Comparison of ENCODE assay signal across 30 cellular contexts in the genomic region with DNA sequence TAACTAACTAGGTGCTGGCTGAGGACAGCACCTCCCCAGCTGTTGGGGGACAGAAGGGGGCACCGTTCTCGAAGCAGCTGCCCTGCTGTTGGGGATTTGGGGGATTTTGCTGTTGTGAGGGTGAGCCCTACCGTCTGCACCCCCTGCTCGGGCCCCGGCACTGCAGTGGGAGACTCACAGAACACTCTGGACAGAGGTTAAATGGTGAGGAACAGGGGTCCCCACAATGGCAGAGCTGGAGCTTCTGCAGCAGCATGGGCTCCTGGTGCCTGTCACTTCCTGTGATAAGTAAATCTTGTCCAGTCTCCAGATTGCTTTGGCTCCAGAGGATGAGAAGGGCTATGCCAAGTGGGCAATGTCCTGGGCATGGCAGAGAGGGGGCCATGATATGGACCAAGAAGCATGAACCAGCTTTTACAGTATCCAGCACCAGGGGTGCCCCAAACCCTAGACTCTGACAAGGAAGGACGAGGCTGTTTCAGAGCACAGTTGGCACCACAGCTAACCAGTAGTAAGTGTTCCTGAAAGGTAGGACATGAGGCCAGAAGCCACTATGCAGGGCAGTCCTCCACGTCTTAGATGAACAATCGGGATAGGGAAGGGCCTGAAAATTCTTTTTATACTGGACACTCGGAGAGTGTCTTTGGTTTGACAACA.
DNase-seq lines count a peak whose midpoint lies in the region; ATAC-seq, FAIRE-seq and TF ChIP-seq lines count a peak whose summit lies in the region.
"Had no signal": no experiment of that assay in that cellular context is flagged by ENCODE, and none has a peak within 500 bp of the region (broad histone marks: within the 10 kb centered on the region; RNA-seq: fewer than 3 reads in every experiment).

No MANE protein-coding gene starts in this region.

- SMC1A ChIA-PET in GM12878 (lab: Charles Lee; ENCODE audit: uncharacterized antibody, unreplicated experiment), result no interaction called here

- no peaks in the 10 kb centered on the region for H3K36me3 Mint-ChIP-seq in activated CD8-positive, alpha-beta T cell treated with anti-CD3 and anti-CD28 coated beads, Interleukin-2, amount 10 ng/mL, durations not matched to agents 7 days and 5 days (ENCODE audit: low read depth)
- H3K36me3 Mint-ChIP-seq in activated CD8-positive, alpha-beta T cell treated with anti-CD3 and anti-CD28 coated beads for 36 hours (ENCODE audit: low read depth), result no peaks in the 10 kb centered on the region
- H3K36me3 Mint-ChIP-seq: activated naive CD8-positive, alpha-beta T cell treated with anti-CD3 and anti-CD28 coated beads for 36 hours; naive B cell had no signal

- no peaks in the 10 kb centered on the region for H3K9me2 ChIP-seq in OCI-LY7 (ENCODE audit: insufficient read depth, low read length)

- no peaks in the 10 kb centered on the region for H4K20me1 ChIP-seq in GM12878 (ENCODE audit: control insufficient read depth, insufficient read depth)
- H4K20me1 ChIP-seq in OCI-LY7 (ENCODE audit: insufficient read depth, low read length), result no peaks in the 10 kb centered on the region

- H3K9me3 ChIP-seq in GM12878 (replicated peaks; ENCODE audit: control insufficient read depth, insufficient read depth, low read length) (no peaks in the 10 kb centered on the region; the same call in 2 of the 3 replicates), vagina (no peaks in the 10 kb centered on the region), OCI-LY7 (ENCODE audit: low read length) (no peaks in the 10 kb centered on the region)
- H3K9me3 ChIP-seq: BE2C, HAP-1, tibial nerve had no signal

- H3K4me2 ChIP-seq in GM12878 (ENCODE audit: control insufficient read depth, insufficient read depth) (peak overlapping the region; percentile 28; the same call in 1 of the 2 replicates), OCI-LY7 (ENCODE audit: low read length) (no peak overlapping the region)

- CTCF ChIA-PET in activated CD8-positive, alpha-beta T cell treated with anti-CD3 and anti-CD28 coated beads, Interleukin-2, amount 10 ng/mL, durations not matched to agents 7 days and 5 days (lab: Charles Lee), result no interaction called here
- CTCF ChIA-PET in activated CD8-positive, alpha-beta T cell treated with anti-CD3 and anti-CD28 coated beads for 36 hours (lab: Charles Lee), result no interaction called here
- CTCF ChIA-PET in GM12878 (lab: Yijun Ruan, JAX), result no interaction called here
- CTCF ChIA-PET in GM10248 (lab: Yijun Ruan, JAX), result no interaction called here
- CTCF ChIA-PET in OCI-LY7 (lab: Charles Lee; ENCODE audit: unreplicated experiment), result no interaction called here

- WGBS in GM12878 (ENCODE audit: insufficient coverage, insufficient replicate concordance, low lambda C conversion rate, missing lambda C conversion rate), result 16% methylated on average over 9 of the region's 9 CpGs

- H3K4me1 Mint-ChIP-seq in activated CD8-positive, alpha-beta T cell treated with anti-CD3 and anti-CD28 coated beads, Interleukin-2, amount 10 ng/mL, durations not matched to agents 7 days and 5 days (ENCODE audit: low read depth), result no peaks in the 10 kb centered on the region
- H3K4me1 Mint-ChIP-seq in activated CD8-positive, alpha-beta T cell treated with anti-CD3 and anti-CD28 coated beads for 36 hours (ENCODE audit: low read depth), result no peaks in the 10 kb centered on the region
- H3K4me1 Mint-ChIP-seq: activated naive CD8-positive, alpha-beta T cell treated with anti-CD3 and anti-CD28 coated beads for 36 hours; activated T-helper 17 cell treated with anti-CD3 and anti-CD28 coated beads, Interleukin-2, amount 50 U/mL, for 72 hours; central memory CD8-positive, alpha-beta T cell; naive B cell had no signal

- no peak overlapping the region for H3K27ac Mint-ChIP-seq in activated CD8-positive, alpha-beta T cell treated with anti-CD3 and anti-CD28 coated beads, Interleukin-2, amount 10 ng/mL, durations not matched to agents 7 days and 5 days
- H3K27ac Mint-ChIP-seq in activated CD8-positive, alpha-beta T cell treated with anti-CD3 and anti-CD28 coated beads for 36 hours, result no peak overlapping the region
- H3K27ac Mint-ChIP-seq: activated naive CD8-positive, alpha-beta T cell treated with anti-CD3 and anti-CD28 coated beads for 36 hours; activated T-helper 17 cell treated with anti-CD3 and anti-CD28 coated beads, Interleukin-2, amount 50 U/mL, for 72 hours had no signal

- H3K79me2 ChIP-seq in GM12878 (ENCODE audit: control insufficient read depth, insufficient read depth, low read length) (peaks cover 2% of the 10 kb centered on the region; the same call in 1 of the 2 replicates), OCI-LY7 (ENCODE audit: insufficient read depth, low read depth, low read length) (no peaks in the 10 kb centered on the region)

- in situ Hi-C loops in GM12878 (cut with MboI), result no loop called here

- no peak overlapping the region for H3K9ac ChIP-seq in GM12878 (ENCODE audit: control insufficient read depth, insufficient read depth, low read length)

- peaks cover 3% of the 10 kb centered on the region for H3K27me3 Mint-ChIP-seq in activated CD8-positive, alpha-beta T cell treated with anti-CD3 and anti-CD28 coated beads, Interleukin-2, amount 10 ng/mL, durations not matched to agents 7 days and 5 days (ENCODE audit: low read depth)
- peaks cover 4% of the 10 kb centered on the region for H3K27me3 Mint-ChIP-seq in activated CD8-positive, alpha-beta T cell treated with anti-CD3 and anti-CD28 coated beads for 36 hours

- no peak for ATAC-seq in activated CD8-positive, alpha-beta T cell treated with anti-CD3 and anti-CD28 coated beads, Interleukin-2, amount 10 ng/mL, durations not matched to agents 7 days and 5 days
- ATAC-seq in activated CD8-positive, alpha-beta T cell treated with anti-CD3 and anti-CD28 coated beads for 36 hours, result no peak
- no peak for ATAC-seq in GM12878
- no peak for ATAC-seq in GM18505 (IDR thresholded peaks at IDR 0.05; ENCODE audit: unreplicated experiment)
- ATAC-seq: activated T-helper 17 cell treated with anti-CD3 and anti-CD28 coated beads, Interleukin-2, amount 50 U/mL, for 72 hours; left cardiac atrium; PC-3 had no signal

- no TSS peak for BruUV-seq in GM12878 (replicated peaks; lab: Mats Ljungman, UMichigan)
- BruUV-seq in OCI-LY7 (replicated peaks; lab: Mats Ljungman, UMichigan), result no TSS peak

- peaks cover 57% of the 10 kb centered on the region for H3K4me1 ChIP-seq in GM12878 (ENCODE audit: control insufficient read depth, insufficient read depth, low read length)
- H3K4me1 ChIP-seq in vagina, result no peaks in the 10 kb centered on the region
- H3K4me1 ChIP-seq in OCI-LY7 (ENCODE audit: insufficient read depth, low read length, poor library complexity, severe bottlenecking), result peaks cover 9% of the 10 kb centered on the region
- H3K4me1 ChIP-seq: BE2C, HAP-1, tibial nerve had no signal

- RAD21 ChIA-PET in GM12878 (lab: Charles Lee; ENCODE audit: unreplicated experiment), result no interaction called here

- intact Hi-C loops in activated CD8-positive, alpha-beta T cell treated with anti-CD3 and anti-CD28 coated beads for 36 hours (cut with micrococcal nuclease), result no loop called here
- intact Hi-C loops in GM12878 (cut with micrococcal nuclease; ENCODE audit: unreplicated experiment), result no loop called here
- intact Hi-C loops in vagina (cut with DNase I), result no loop called here
- intact Hi-C loops in OCI-LY7 (cut with micrococcal nuclease; ENCODE audit: unreplicated experiment), result no loop called here

- TF ChIP-seq RAD21 in GM12878 (IDR thresholded peaks at IDR 0.05; ENCODE audit: insufficient read depth, low read depth, low read length), result no peak

- H3K4me3 ChIP-seq in GM12878 (no peak overlapping the region), vagina (no peak overlapping the region), OCI-LY7 (ENCODE audit: low read depth, low read length, poor library complexity, severe bottlenecking) (no peak overlapping the region)
- H3K4me3 ChIP-seq: HAP-1, tibial nerve had no signal

- TF ChIP-seq EP300 in GM12878 (IDR thresholded peaks at IDR 0.05; ENCODE audit: borderline replicate concordance in 1 of 2, control insufficient read depth in 1 of 2, low read depth in 2 of 2, low read length in 2 of 2), result no peak

- H2AFZ ChIP-seq in GM12878 (ENCODE audit: control insufficient read depth, low read depth, low read length) (no peak overlapping the region), OCI-LY7 (ENCODE audit: low read length) (no peak overlapping the region)

- H3K9me3 Mint-ChIP-seq in activated CD8-positive, alpha-beta T cell treated with anti-CD3 and anti-CD28 coated beads, Interleukin-2, amount 10 ng/mL, durations not matched to agents 7 days and 5 days (ENCODE audit: insufficient read depth), result no peaks in the 10 kb centered on the region
- no peaks in the 10 kb centered on the region for H3K9me3 Mint-ChIP-seq in activated CD8-positive, alpha-beta T cell treated with anti-CD3 and anti-CD28 coated beads for 36 hours
- H3K9me3 Mint-ChIP-seq: activated naive CD8-positive, alpha-beta T cell treated with anti-CD3 and anti-CD28 coated beads for 36 hours; activated T-helper 17 cell treated with anti-CD3 and anti-CD28 coated beads, Interleukin-2, amount 50 U/mL, for 72 hours; central memory CD8-positive, alpha-beta T cell had no signal

- no peak overlapping the region for H3K4me3 Mint-ChIP-seq in activated CD8-positive, alpha-beta T cell treated with anti-CD3 and anti-CD28 coated beads, Interleukin-2, amount 10 ng/mL, durations not matched to agents 7 days and 5 days
- no peak overlapping the region for H3K4me3 Mint-ChIP-seq in activated CD8-positive, alpha-beta T cell treated with anti-CD3 and anti-CD28 coated beads for 36 hours
- H3K4me3 Mint-ChIP-seq: activated naive CD8-positive, alpha-beta T cell treated with anti-CD3 and anti-CD28 coated beads for 36 hours; activated T-helper 17 cell treated with anti-CD3 and anti-CD28 coated beads, Interleukin-2, amount 50 U/mL, for 72 hours; central memory CD8-positive, alpha-beta T cell; naive B cell had no signal

- POLR2A ChIA-PET in activated CD8-positive, alpha-beta T cell treated with anti-CD3 and anti-CD28 coated beads, Interleukin-2, amount 10 ng/mL, durations not matched to agents 7 days and 5 days (lab: Charles Lee), result no interaction called here
- POLR2A ChIA-PET in activated CD8-positive, alpha-beta T cell treated with anti-CD3 and anti-CD28 coated beads for 36 hours (lab: Charles Lee), result interaction anchor here (0.8 kb wide), 1 partner anchor 10 kb away, joined by 3 read pairs; no protein-coding TSS in a partner anchor
- POLR2A ChIA-PET in GM12878 (lab: Charles Lee), result no interaction called here
- POLR2A ChIA-PET in GM10248 (lab: Yijun Ruan, JAX), result no interaction called here
- POLR2A ChIA-PET in OCI-LY7 (lab: Charles Lee), result interaction anchor here (0.5 kb wide), 1 partner anchor 443 kb away, joined by 5 read pairs; no protein-coding TSS in a partner anchor

- no peak for FAIRE-seq in GM12878 (lab: Jason Lieb, UNC)
- FAIRE-seq: astrocyte, G401.6 had no signal

- TF ChIP-seq CTCF in activated CD8-positive, alpha-beta T cell treated with anti-CD3 and anti-CD28 coated beads for 36 hours (IDR thresholded peaks at IDR 0.05), result no peak
- no peak for TF ChIP-seq CTCF in GM12878 (IDR thresholded peaks at IDR 0.05 in 2 of 3, conservative IDR thresholded peaks at IDR 0.05 in 1 of 3; ENCODE audit: control insufficient read depth in 2 of 3, extremely low read depth in 1 of 3, insufficient read depth in 1 of 3, low read depth in 3 of 3, low read length in 3 of 3)
- TF ChIP-seq CTCF in vagina (IDR thresholded peaks at IDR 0.05), result no peak
- no peak for TF ChIP-seq CTCF in GM10248 (IDR thresholded peaks at IDR 0.05; ENCODE audit: control extremely low read depth, extremely low read depth, low read depth, missing control alignments)
- TF ChIP-seq CTCF in OCI-LY7 (conservative IDR thresholded peaks at IDR 0.05; ENCODE audit: low read length), result no peak

- H3K27ac ChIP-seq in GM12878 (ENCODE audit: control insufficient read depth, insufficient read depth) (peak overlapping the region; percentile 10; the same call in 1 of the 2 replicates), vagina (no peak overlapping the region), OCI-LY7 (ENCODE audit: low read depth, low read length, poor library complexity, severe bottlenecking) (no peak overlapping the region)
- H3K27ac ChIP-seq: epithelial cell of prostate, tibial nerve had no signal

- H3K27me3 ChIP-seq in GM12878 (replicated peaks in 1 of 2; ENCODE audit: control insufficient read depth in 2 of 2, insufficient read depth in 2 of 2, low read length in 1 of 2), result no peaks in the 10 kb centered on the region
- no peaks in the 10 kb centered on the region for H3K27me3 ChIP-seq in vagina
- H3K27me3 ChIP-seq: BE2C, tibial nerve had no signal

- peak; percentile 1 for DNase-seq in activated CD8-positive, alpha-beta T cell treated with anti-CD3 and anti-CD28 coated beads, Interleukin-2, amount 10 ng/mL, durations not matched to agents 7 days and 5 days
- no peak for DNase-seq in activated CD8-positive, alpha-beta T cell treated with anti-CD3 and anti-CD28 coated beads for 36 hours
- DNase-seq in GM12878 (ENCODE audit: low read depth, low spot score) (no peak), mesenteric fat pad (ENCODE audit: low spot score) (peak; percentile 62), vagina (ENCODE audit: extremely low spot score in 2 of 2) (peak; percentile 49 to 95), GM10248 (ENCODE audit: extremely low spot score) (no peak), OCI-LY7 (ENCODE audit: low spot score) (no peak)
- DNase-seq: activated CD4-positive, alpha-beta T cell treated with anti-CD3 and anti-CD28 coated beads for 1 hour; activated naive CD8-positive, alpha-beta T cell treated with anti-CD3 and anti-CD28 coated beads for 36 hours; BE2C; DMS53; KG1; left cardiac atrium; mesenchymal stem cell; naive B cell; NCI-H1417 treated with DMSO at 0.1 percent for 48 hours; PC-3; SHP77 treated with DMSO at 0.1 percent for 48 hours; stimulated activated CD4-positive, alpha-beta T cell treated with anti-CD3 and anti-CD28 coated beads, Interleukin-12 subunit alpha, Interleukin-12 subunit beta, amount 100 ng/mL, for 4 hours; stimulated activated CD4-positive, alpha-beta T cell treated with anti-CD3 and anti-CD28 coated beads, Interleukin-4, amount 100 ng/mL, for 24 hours; stimulated activated naive CD4-positive, alpha-beta T cell; T-helper 1 cell had no signal

- H3K36me3 ChIP-seq in GM12878 (ENCODE audit: control insufficient read depth in 2 of 2, insufficient read depth in 2 of 2, low read length in 1 of 2), result no peaks in the 10 kb centered on the region
- H3K36me3 ChIP-seq in vagina, result no peaks in the 10 kb centered on the region
- no peaks in the 10 kb centered on the region for H3K36me3 ChIP-seq in OCI-LY7 (ENCODE audit: insufficient read depth, low read length)
- H3K36me3 ChIP-seq: BE2C, HAP-1, tibial nerve had no signal

- no peak for TF ChIP-seq POLR2A in GM12878 (IDR thresholded peaks at IDR 0.05; ENCODE audit: low read depth, low read length)
- no peak for TF ChIP-seq POLR2A in vagina (IDR thresholded peaks at IDR 0.05)
- no peak for TF ChIP-seq POLR2A in GM18505 (IDR thresholded peaks at IDR 0.05; ENCODE audit: borderline replicate concordance, extremely low read depth, insufficient read depth, insufficient read length)

Comparison
In these comparisons a context has a peak if more than half of its experiments do, and no peak if none do; other contexts are left out.
1. DNase-seq: peak in activated CD8-positive, alpha-beta T cell treated with anti-CD3 and anti-CD28 coated beads, Interleukin-2, amount 10 ng/mL, durations not matched to agents 7 days and 5 days (single experiment), mesenteric fat pad (single experiment) and vagina (2 of 2); none in activated CD8-positive, alpha-beta T cell treated with anti-CD3 and anti-CD28 coated beads for 36 hours (single experiment), GM12878 (single experiment), GM10248 (single experiment) and OCI-LY7 (single experiment).
2. POLR2A ChIA-PET loops: an anchor here in activated CD8-positive, alpha-beta T cell treated with anti-CD3 and anti-CD28 coated beads for 36 hours (0.8 kb wide) and OCI-LY7 (0.5 kb wide); none called in activated CD8-positive, alpha-beta T cell treated with anti-CD3 and anti-CD28 coated beads, Interleukin-2, amount 10 ng/mL, durations not matched to agents 7 days and 5 days, GM12878 and GM10248.